3 cellular contexts compared by ENCODE assay signal in the genomic region with DNA sequence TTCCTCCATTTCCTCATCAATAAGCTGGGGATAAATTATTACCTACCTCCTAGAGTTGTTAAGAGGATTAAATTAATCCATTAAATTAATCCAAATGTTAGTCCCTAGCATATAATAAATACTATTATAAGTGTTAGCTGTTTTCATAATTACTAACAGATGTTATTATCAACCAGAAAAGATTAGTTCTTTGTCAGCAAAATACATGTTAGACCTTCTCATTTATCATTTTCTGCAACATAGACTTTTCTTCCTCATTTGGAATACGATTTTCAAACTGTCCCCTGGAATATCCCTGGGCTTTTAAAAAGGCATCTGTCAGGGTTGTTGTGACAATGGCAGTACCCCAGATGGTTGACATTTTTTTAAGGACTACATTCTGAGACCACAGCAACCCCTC.
TF ChIP-seq lines count a peak whose summit lies in the region.

No MANE protein-coding gene starts in this region.

TF ChIP-seq in IMR-90, 13 proteins besides CTCF, POLR2A, EP300 and RAD21 (continued from another document):
- TF ChIP-seq MAFK (IDR thresholded peaks at IDR 0.05; ENCODE audit: low read depth, low read length), result peak; percentile 32; the same call in 1 of the 2 replicates

TF ChIP-seq in endothelial cell of umbilical vein, 7 proteins besides CTCF, POLR2A, EP300 and RAD21:
- TF ChIP-seq, protein P1, sequence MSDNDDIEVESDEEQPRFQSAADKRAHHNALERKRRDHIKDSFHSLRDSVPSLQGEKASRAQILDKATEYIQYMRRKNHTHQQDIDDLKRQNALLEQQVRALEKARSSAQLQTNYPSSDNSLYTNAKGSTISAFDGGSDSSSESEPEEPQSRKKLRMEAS (IDR thresholded peaks at IDR 0.05; ENCODE audit: insufficient read depth, insufficient read length), result no peak
- no peak for TF ChIP-seq JUN (IDR thresholded peaks at IDR 0.05; ENCODE audit: borderline replicate concordance, insufficient read depth, insufficient read length, low read depth)
- no peak for TF ChIP-seq FOS (IDR thresholded peaks at IDR 0.05; ENCODE audit: borderline replicate concordance, insufficient read depth, low read length)
- TF ChIP-seq GATA2 (IDR thresholded peaks at IDR 0.05; ENCODE audit: insufficient read depth, insufficient read length, low read depth, low read length), result no peak
- TF ChIP-seq MYC (IDR thresholded peaks at IDR 0.05; ENCODE audit: low read depth, low read length), result no peak
- TF ChIP-seq EZH2 (IDR thresholded peaks at IDR 0.05; ENCODE audit: borderline replicate concordance, low read depth, low read length, severe bottlenecking), result no peak
- no peak for TF ChIP-seq POLR2AphosphoS5 (IDR thresholded peaks at IDR 0.05; ENCODE audit: insufficient read depth, low read depth, low read length)

TF ChIP-seq in GM12891, 5 proteins besides CTCF, POLR2A, EP300 and RAD21 (continued from another document):
- TF ChIP-seq POU2F2 (IDR thresholded peaks at IDR 0.05; ENCODE audit: low read depth, low read length), result no peak
